1 cellular context compared by ENCODE assay signal in the genomic region with DNA sequence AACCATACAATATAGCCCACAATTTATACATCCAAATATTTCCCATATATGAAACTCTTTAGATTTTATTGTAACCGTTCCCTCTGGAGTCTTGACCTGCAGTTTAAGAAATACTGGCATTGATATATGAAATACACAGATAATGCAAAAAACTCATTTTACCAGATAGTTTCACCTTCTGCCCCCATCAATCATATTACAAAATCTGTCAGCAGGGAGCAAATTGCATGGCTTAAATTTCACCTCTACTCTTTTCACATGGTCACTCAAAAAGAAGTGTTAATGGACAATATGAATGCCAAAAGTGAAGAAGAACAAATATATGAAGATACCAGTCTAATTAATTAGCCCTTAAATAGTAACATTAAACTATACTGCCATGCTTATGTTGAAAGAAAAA.
A peak's percentile ranks its signal among the peaks of the same experiment; 100 is the strongest.
TF ChIP-seq lines count a peak whose summit lies in the region.

No MANE protein-coding gene starts in this region.

TF ChIP-seq in HepG2, 621 proteins besides CTCF, POLR2A, EP300 and RAD21:
- TF ChIP-seq, protein P1, sequence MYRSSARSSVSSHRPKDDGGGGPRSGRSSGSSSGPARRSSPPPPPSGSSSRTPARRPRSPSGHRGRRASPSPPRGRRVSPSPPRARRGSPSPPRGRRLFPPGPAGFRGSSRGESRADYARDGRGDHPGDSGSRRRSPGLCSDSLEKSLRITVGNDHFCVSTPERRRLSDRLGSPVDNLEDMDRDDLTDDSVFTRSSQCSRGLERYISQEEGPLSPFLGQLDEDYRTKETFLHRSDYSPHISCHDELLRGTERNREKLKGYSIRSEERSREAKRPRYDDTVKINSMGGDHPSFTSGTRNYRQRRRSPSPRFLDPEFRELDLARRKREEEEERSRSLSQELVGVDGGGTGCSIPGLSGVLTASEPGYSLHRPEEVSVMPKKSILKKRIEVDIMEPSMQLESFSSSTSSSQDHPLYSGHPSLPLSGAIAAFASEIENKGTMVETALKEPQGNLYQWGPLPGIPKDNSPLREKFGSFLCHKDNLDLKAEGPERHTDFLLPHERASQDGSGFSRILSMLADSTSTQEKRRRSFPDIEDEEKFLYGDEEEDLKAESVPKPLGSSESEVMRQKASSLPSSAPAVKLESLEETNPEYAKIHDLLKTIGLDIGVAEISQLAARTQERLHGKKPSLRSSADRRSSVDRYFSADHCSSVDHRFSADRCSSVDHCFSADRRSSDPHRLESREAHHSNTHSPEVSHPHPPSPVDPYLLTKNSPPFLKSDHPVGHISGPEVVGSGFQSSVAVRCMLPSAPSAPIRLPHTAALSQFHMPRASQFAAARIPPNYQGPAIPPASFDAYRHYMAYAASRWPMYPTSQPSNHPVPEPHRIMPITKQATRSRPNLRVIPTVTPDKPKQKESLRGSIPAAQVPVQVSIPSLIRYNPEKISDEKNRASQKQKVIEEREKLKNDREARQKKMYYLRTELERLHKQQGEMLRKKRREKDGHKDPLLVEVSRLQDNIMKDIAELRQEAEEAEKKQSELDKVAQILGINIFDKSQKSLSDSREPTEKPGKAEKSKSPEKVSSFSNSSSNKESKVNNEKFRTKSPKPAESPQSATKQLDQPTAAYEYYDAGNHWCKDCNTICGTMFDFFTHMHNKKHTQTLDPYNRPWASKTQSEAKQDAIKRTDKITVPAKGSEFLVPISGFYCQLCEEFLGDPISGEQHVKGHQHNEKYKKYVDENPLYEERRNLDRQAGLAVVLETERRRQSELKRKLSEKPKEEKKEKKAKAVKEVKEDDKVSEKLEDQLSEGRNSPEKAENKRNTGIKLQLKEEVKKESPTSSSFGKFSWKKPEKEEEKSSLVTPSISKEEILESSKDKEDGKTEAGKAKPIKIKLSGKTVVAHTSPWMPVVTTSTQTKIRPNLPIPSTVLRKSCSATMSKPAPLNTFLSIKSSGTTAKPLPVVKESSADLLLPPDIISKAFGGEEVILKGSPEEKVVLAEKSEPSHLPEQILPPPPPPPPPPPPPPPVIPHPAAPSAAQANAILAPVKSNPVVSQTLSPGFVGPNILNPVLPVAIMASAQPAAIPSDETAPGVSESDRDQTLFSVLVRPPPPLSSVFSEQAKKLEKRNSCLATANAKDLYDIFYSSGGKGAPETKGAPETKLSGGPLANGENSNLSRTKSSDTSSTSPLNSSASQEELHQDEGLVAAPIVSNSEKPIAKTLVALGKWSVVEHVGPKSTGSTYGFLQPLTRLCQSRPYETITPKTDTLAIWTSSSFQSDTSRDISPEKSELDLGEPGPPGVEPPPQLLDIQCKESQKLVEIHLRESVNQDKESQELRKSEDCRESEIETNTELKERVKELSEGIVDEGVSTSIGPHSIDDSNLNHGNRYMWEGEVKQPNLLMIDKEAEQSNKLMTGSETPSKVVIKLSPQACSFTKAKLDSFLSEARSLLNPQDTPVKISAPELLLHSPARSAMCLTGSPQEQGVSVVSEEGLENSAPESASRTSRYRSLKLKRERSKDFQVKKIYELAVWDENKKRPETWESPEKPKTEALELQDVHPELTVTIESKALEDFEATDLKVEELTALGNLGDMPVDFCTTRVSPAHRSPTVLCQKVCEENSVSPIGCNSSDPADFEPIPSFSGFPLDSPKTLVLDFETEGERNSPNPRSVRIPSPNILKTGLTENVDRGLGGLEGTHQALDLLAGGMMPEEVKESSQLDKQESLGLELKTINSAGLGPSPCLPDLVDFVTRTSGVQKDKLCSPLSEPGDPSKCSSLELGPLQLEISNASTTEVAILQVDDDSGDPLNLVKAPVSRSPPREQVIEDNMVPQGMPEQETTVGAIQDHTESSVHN (CRISPR knock-in tag; IDR thresholded peaks at IDR 0.05) = no peak
- peak; percentile 73; the same call in 1 of the 2 replicates for TF ChIP-seq HOXA5 (CRISPR knock-in tag; IDR thresholded peaks at IDR 0.05)
- TF ChIP-seq, protein P2, sequence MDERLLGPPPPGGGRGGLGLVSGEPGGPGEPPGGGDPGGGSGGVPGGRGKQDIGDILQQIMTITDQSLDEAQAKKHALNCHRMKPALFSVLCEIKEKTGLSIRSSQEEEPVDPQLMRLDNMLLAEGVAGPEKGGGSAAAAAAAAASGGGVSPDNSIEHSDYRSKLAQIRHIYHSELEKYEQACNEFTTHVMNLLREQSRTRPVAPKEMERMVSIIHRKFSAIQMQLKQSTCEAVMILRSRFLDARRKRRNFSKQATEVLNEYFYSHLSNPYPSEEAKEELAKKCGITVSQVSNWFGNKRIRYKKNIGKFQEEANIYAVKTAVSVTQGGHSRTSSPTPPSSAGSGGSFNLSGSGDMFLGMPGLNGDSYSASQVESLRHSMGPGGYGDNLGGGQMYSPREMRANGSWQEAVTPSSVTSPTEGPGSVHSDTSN (CRISPR knock-in tag; IDR thresholded peaks at IDR 0.05) = peak; percentile 58; the same call in 1 of the 2 replicates
- no peak for TF ChIP-seq ZNF180 (CRISPR knock-in tag; IDR thresholded peaks at IDR 0.05; ENCODE audit: borderline replicate concordance, low read depth)
- no peak for TF ChIP-seq U2AF2 (IDR thresholded peaks at IDR 0.05; ENCODE audit: low read depth, low read length)
- TF ChIP-seq FOXA3 (CRISPR knock-in tag; IDR thresholded peaks at IDR 0.05) = no peak
TF ChIP-seq in HepG2: peak in this region for 2.
